Comparison of ENCODE assay signal across 22 cellular contexts in genomic region chr11:125953401-125953935, GRCh38. TPM values are rescaled to one million over a fixed set of nuclear protein-coding genes. Genes with fewer than 3 reads are reported as not detected.
"Had no signal": no experiment of that assay in that cellular context is flagged by ENCODE, and none has a peak within 500 bp of the region (broad histone marks: within the 10 kb centered on the region; RNA-seq: fewer than 3 reads in every experiment).

No MANE protein-coding gene starts in this region.

- H3K4me3 Mint-ChIP-seq: activated CD4-positive, alpha-beta memory T cell treated with anti-CD3 and anti-CD28 coated beads for 36 hours; activated CD4-positive, alpha-beta T cell treated with anti-CD3 and anti-CD28 coated beads for 36 hours; activated CD8-positive, alpha-beta memory T cell treated with anti-CD3 and anti-CD28 coated beads, Interleukin-2, amount 10 ng/mL, durations not matched to agents 7 days and 5 days; dendritic cell treated with granulocyte-macrophage colony-stimulating factor and Interleukin-4, amounts not matched to agents 40 ng/mL and 50 ng/mL, for 4 days had no signal

- H3K36me3 Mint-ChIP-seq: activated CD4-positive, alpha-beta memory T cell treated with anti-CD3 and anti-CD28 coated beads for 36 hours; activated CD8-positive, alpha-beta memory T cell treated with anti-CD3 and anti-CD28 coated beads, Interleukin-2, amount 10 ng/mL, durations not matched to agents 7 days and 5 days; activated naive CD4-positive, alpha-beta T cell treated with anti-CD3 and anti-CD28 coated beads, Interleukin-2, amount 50 U/mL, for 72 hours had no signal

- H3K4me2 ChIP-seq: smooth muscle cell had no signal

- DNase-seq: activated CD4-positive, alpha-beta memory T cell treated with anti-CD3 and anti-CD28 coated beads for 36 hours; activated CD4-positive, alpha-beta T cell treated with anti-CD3 and anti-CD28 coated beads for 36 hours; activated effector memory CD4-positive, alpha-beta T cell treated with Interleukin-2 at 50 U/mL for 16 hours; activated T-cell treated with anti-CD3 and anti-CD28 coated beads, Interleukin-2, amount 50 U/mL, for 1 hour; amniotic stem cell; effector memory CD4-positive, alpha-beta T cell; stimulated activated CD4-positive, alpha-beta T cell treated with anti-CD3 and anti-CD28 coated beads, Interleukin-4, amount 100 ng/mL, for 4 hours; stimulated activated CD8-positive, alpha-beta memory T cell treated with anti-CD3 and anti-CD28 coated beads, Interleukin-4, amount 100 ng/mL, for 48 hours; stimulated activated naive CD4-positive, alpha-beta T cell treated with Interleukin-2 at 50 U/mL for 16 hours; trophoblast cell; WERI-Rb-1 had no signal

- H3K27ac ChIP-seq: gastrocnemius medialis, WERI-Rb-1 had no signal

- H3K36me3 ChIP-seq: gastrocnemius medialis, heart left ventricle, right atrium auricular region, WERI-Rb-1 had no signal

- H3K27ac Mint-ChIP-seq: activated CD4-positive, alpha-beta memory T cell treated with anti-CD3 and anti-CD28 coated beads for 36 hours; activated CD4-positive, alpha-beta T cell treated with anti-CD3 and anti-CD28 coated beads for 36 hours; activated CD8-positive, alpha-beta memory T cell treated with anti-CD3 and anti-CD28 coated beads, Interleukin-2, amount 10 ng/mL, durations not matched to agents 7 days and 5 days; dendritic cell treated with granulocyte-macrophage colony-stimulating factor and Interleukin-4, amounts not matched to agents 40 ng/mL and 50 ng/mL, for 4 days had no signal

- ATAC-seq: activated CD4-positive, alpha-beta T cell treated with anti-CD3 and anti-CD28 coated beads for 36 hours; activated CD8-positive, alpha-beta memory T cell treated with anti-CD3 and anti-CD28 coated beads, Interleukin-2, amount 10 ng/mL, durations not matched to agents 7 days and 5 days; activated naive CD4-positive, alpha-beta T cell treated with anti-CD3 and anti-CD28 coated beads, Interleukin-2, amount 50 U/mL, for 72 hours had no signal

- H3K27me3 Mint-ChIP-seq: activated CD8-positive, alpha-beta memory T cell treated with anti-CD3 and anti-CD28 coated beads, Interleukin-2, amount 10 ng/mL, durations not matched to agents 7 days and 5 days had no signal

- H3K9me3 Mint-ChIP-seq: activated CD4-positive, alpha-beta memory T cell treated with anti-CD3 and anti-CD28 coated beads for 36 hours; activated naive CD4-positive, alpha-beta T cell treated with anti-CD3 and anti-CD28 coated beads, Interleukin-2, amount 50 U/mL, for 72 hours; dendritic cell treated with granulocyte-macrophage colony-stimulating factor and Interleukin-4, amounts not matched to agents 40 ng/mL and 50 ng/mL, for 4 days had no signal

- H3K4me3 ChIP-seq: gastrocnemius medialis, heart left ventricle, right atrium auricular region, smooth muscle cell had no signal

- H3K9me3 ChIP-seq: gastrocnemius medialis, heart left ventricle, right atrium auricular region had no signal

- H3K27me3 ChIP-seq: gastrocnemius medialis, heart left ventricle, right atrium auricular region had no signal

RNA-seq across cellular contexts. Expression of gene VSIG10L2, which starts 7.6 kb away (rescaled TPM):
- total RNA-seq: activated CD4-positive, alpha-beta memory T cell treated with anti-CD3 and anti-CD28 coated beads for 36 hours; activated CD4-positive, alpha-beta T cell treated with anti-CD3 and anti-CD28 coated beads for 36 hours; activated CD8-positive, alpha-beta memory T cell treated with anti-CD3 and anti-CD28 coated beads, Interleukin-2, amount 10 ng/mL, durations not matched to agents 7 days and 5 days; activated naive CD4-positive, alpha-beta T cell treated with anti-CD3 and anti-CD28 coated beads, Interleukin-2, amount 50 U/mL, for 72 hours; left colon; lung microvascular endothelial cell; right atrium auricular region; smooth muscle cell; T-helper 1 cell treated with Interleukin-12 subunit alpha and Interleukin-12 subunit beta and Interleukin-4 antibody, amounts not matched to agents 30 ng/mL and 1 ng/mL, for 36 hours had no signal
- polyA plus RNA-seq: smooth muscle cell had no signal

RNA-seq across cellular contexts. Expression of gene DDX25, which starts 49.2 kb away (rescaled TPM):
- total RNA-seq: activated CD4-positive, alpha-beta memory T cell treated with anti-CD3 and anti-CD28 coated beads for 36 hours; activated CD4-positive, alpha-beta T cell treated with anti-CD3 and anti-CD28 coated beads for 36 hours; gastrocnemius medialis; heart left ventricle; posterior vena cava; right atrium auricular region; T-helper 1 cell treated with Interleukin-12 subunit alpha and Interleukin-12 subunit beta and Interleukin-4 antibody, amounts not matched to agents 30 ng/mL and 1 ng/mL, for 36 hours had no signal
- polyA plus RNA-seq: heart left ventricle, smooth muscle cell had no signal
